8 cellular contexts compared by ENCODE assay signal in the genomic region with DNA sequence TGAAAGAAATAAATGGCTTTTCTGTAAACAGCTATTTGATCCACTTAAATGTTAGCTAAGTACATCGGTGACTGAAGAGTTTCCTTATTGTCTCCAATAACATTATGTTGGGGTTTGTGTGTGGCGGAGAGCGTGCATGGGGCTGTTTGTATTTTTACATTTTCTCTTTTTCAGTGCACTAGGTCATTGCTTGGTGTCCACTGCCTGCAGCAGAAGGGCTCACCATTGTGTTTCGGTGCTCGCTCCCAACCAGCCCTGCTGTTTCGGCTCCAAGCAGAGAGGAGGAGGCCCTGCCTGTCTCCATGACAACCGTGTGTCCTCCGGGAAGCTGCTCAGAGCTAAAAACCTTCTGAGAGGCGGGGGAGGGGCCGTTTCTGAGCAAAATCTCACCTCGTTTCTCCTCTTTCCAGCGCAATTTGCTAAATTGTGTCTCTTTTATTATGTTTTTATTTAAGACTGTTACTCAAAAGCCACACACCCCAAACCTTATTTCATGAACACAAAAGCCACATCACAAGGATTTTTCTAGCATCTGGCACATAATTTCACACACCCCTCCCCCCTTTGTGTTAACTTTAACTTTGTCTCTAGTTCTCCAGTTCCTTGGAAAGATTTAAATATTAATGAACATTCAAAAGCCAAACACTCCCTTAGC.
A peak's percentile ranks its signal among the peaks of the same experiment; 100 is the strongest.
DNase-seq lines count a peak whose midpoint lies in the region; ATAC-seq and TF ChIP-seq lines count a peak whose summit lies in the region.

No MANE protein-coding gene starts in this region.

- no peak overlapping the region for H3K27ac ChIP-seq in ovary

- no peaks in the 10 kb centered on the region for H3K9me3 ChIP-seq in NT2/D1 (ENCODE audit: insufficient read depth, low read length)
- H3K9me3 ChIP-seq in ovary = no peaks in the 10 kb centered on the region

- intact Hi-C loops in ovary (cut with DNase I) = no loop called here

- H3K4me1 ChIP-seq in NT2/D1 (ENCODE audit: insufficient read depth, insufficient read length) (no peaks in the 10 kb centered on the region), ovary (ENCODE audit: insufficient read depth) (no peaks in the 10 kb centered on the region)

- no peaks in the 10 kb centered on the region for H3K36me3 ChIP-seq in NT2/D1 (ENCODE audit: insufficient read depth, insufficient read length, low read length)
- no peaks in the 10 kb centered on the region for H3K36me3 ChIP-seq in ovary

- no peak for TF ChIP-seq EP300 in ovary (IDR thresholded peaks at IDR 0.05)

- ATAC-seq in GM21576 (IDR thresholded peaks at IDR 0.05; ENCODE audit: unreplicated experiment) = no peak
- ATAC-seq in HG02571 (IDR thresholded peaks at IDR 0.05; ENCODE audit: unreplicated experiment) = no peak

- H3K27me3 ChIP-seq in NT2/D1 (ENCODE audit: insufficient read depth, insufficient read length) (no peaks in the 10 kb centered on the region), ovary (no peaks in the 10 kb centered on the region)

- DNase-seq in HS-5 (ENCODE audit: low read depth) (peak; percentile 2), NT2/D1 (ENCODE audit: low read depth, low spot score) (peak; percentile 89), fibroblast of the aortic adventitia (ENCODE audit: low read depth) (peak; percentile 66), ovary (peak; percentile 18 to 51 (median 37)), cortex of kidney (lab: John Stamatoyannopoulos, UW) (no peak)
- DNase-seq in activated CD4-positive, alpha-beta T cell treated with anti-CD3 and anti-CD28 coated beads for 48 hours = no peak

- H3K9ac ChIP-seq in NT2/D1 (ENCODE audit: insufficient read length, low read depth) = peak overlapping the region; percentile 68

- TF ChIP-seq CTCF in fibroblast of the aortic adventitia (IDR thresholded peaks at IDR 0.05; ENCODE audit: insufficient read depth, low read length) (no peak), ovary (IDR thresholded peaks at IDR 0.05) (no peak)

- no peak for TF ChIP-seq POLR2A in ovary (IDR thresholded peaks at IDR 0.05)

- H3K4me3 ChIP-seq in NT2/D1 (ENCODE audit: insufficient read length, low read depth) = no peak overlapping the region
- peak overlapping the region; percentile 18 for H3K4me3 ChIP-seq in fibroblast of the aortic adventitia (ENCODE audit: low read depth, low read length)
- no peak overlapping the region for H3K4me3 ChIP-seq in ovary

- WGBS in ovary, 3 donors = 2 to 3% (median 3%) methylated on average over 12 of the region's 12 CpGs

Comparison
In these comparisons a context has a peak if more than half of its experiments do, and no peak if none do; other contexts are left out.
1. DNase-seq: peak in HS-5 (single experiment), NT2/D1 (single experiment), fibroblast of the aortic adventitia (single experiment) and ovary (5 of 5); none in activated CD4-positive, alpha-beta T cell treated with anti-CD3 and anti-CD28 coated beads for 48 hours (single experiment) and cortex of kidney (single experiment).